In the genomic region with DNA sequence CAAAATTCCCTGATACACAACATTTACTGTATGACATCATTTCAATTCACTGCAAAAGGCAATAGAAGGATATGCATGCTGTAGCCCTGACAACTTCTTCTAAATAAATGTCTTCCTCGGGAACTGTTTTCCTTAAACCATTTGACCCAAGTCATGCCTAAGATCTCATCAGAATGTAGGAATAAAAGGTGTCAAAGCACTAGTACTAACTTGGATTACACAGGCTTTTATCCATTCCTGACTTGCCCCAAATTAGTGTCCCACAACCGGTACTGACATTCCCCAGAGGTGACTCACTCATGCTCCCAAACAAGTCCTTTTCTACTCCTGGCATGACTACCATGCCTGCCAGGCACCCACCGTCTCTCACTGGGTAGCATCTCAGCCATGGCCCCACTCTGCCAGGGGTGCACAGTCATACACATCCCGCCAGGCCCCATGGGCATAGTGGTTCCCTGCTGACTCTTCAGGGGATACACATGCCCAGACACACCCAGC, we compare ENCODE assay signal across 13 cellular contexts. TPM values are rescaled to one million over a fixed set of nuclear protein-coding genes. Genes with fewer than 3 reads are reported as not detected.
DNase-seq lines count a peak whose midpoint lies in the region; ATAC-seq and TF ChIP-seq lines count a peak whose summit lies in the region.
"Had no signal": no experiment of that assay in that cellular context is flagged by ENCODE, and none has a peak within 500 bp of the region (broad histone marks: within the 10 kb centered on the region; RNA-seq: fewer than 3 reads in every experiment).

No MANE protein-coding gene starts in this region.

- no peak for ATAC-seq in HG02870 (IDR thresholded peaks at IDR 0.05; ENCODE audit: unreplicated experiment)
- ATAC-seq in activated naive CD4-positive, alpha-beta T cell treated with anti-CD3 and anti-CD28 coated beads, Interleukin-2, amount 50 U/mL, for 72 hours: no peak
- ATAC-seq: activated T-helper 17 cell treated with anti-CD3 and anti-CD28 coated beads, Interleukin-2, amount 50 U/mL, for 72 hours; heart right ventricle had no signal

- H3K27ac Mint-ChIP-seq in activated naive CD4-positive, alpha-beta T cell treated with anti-CD3 and anti-CD28 coated beads, Interleukin-2, amount 50 U/mL, for 72 hours: no peak overlapping the region
- H3K27ac Mint-ChIP-seq: activated T-helper 17 cell treated with anti-CD3 and anti-CD28 coated beads, Interleukin-2, amount 50 U/mL, for 72 hours; IgD-negative memory B cell had no signal

- in situ Hi-C loops in astrocyte of the spinal cord (cut with HindIII; ENCODE audit: low sequenced_read_pairs): no loop called here

- no peaks in the 10 kb centered on the region for H3K36me3 Mint-ChIP-seq in activated naive CD4-positive, alpha-beta T cell treated with anti-CD3 and anti-CD28 coated beads, Interleukin-2, amount 50 U/mL, for 72 hours
- H3K36me3 Mint-ChIP-seq: IgD-negative memory B cell had no signal

- no peak overlapping the region for H3K4me3 ChIP-seq in astrocyte of the spinal cord (ENCODE audit: low read depth, low read length)
- H3K4me3 ChIP-seq: heart right ventricle, thoracic aorta had no signal

- H3K9me3 Mint-ChIP-seq in activated naive CD4-positive, alpha-beta T cell treated with anti-CD3 and anti-CD28 coated beads, Interleukin-2, amount 50 U/mL, for 72 hours: no peaks in the 10 kb centered on the region
- H3K9me3 Mint-ChIP-seq: activated T-helper 17 cell treated with anti-CD3 and anti-CD28 coated beads, Interleukin-2, amount 50 U/mL, for 72 hours had no signal

- DNase-seq in COLO829 (ENCODE audit: low spot score) (peak; percentile 45), HT1080 (ENCODE audit: low read depth) (peak; percentile 90), astrocyte of the spinal cord (ENCODE audit: low read depth, low spot score) (peak; percentile 46), iris pigment epithelial cell (ENCODE audit: low read depth) (peak; percentile 26), SIG-M5 (lab: John Stamatoyannopoulos, UW) (no peak), NCI-H146 (lab: John Stamatoyannopoulos, UW) (no peak)
- no peak for DNase-seq in activated naive CD4-positive, alpha-beta T cell treated with anti-CD3 and anti-CD28 coated beads, Interleukin-2, amount 50 U/mL, for 72 hours (ENCODE audit: low spot score in 2 of 2)
- DNase-seq: activated CD4-positive, CD25-positive, alpha-beta regulatory T cell treated with anti-CD3 and anti-CD28 coated beads, Interleukin-2, amount 50 U/mL, for 72 hours; heart right ventricle had no signal

- TF ChIP-seq CTCF in astrocyte of the spinal cord (IDR thresholded peaks at IDR 0.05; ENCODE audit: low read depth, low read length): no peak

RNA-seq across cellular contexts. Expression of gene MTX3, which starts 34.8 kb away (rescaled TPM):
- total RNA-seq in HT1080 (2014; rRNA removed; shearing (Covaris generic)): 8.3 and 10.5 TPM in 2 replicates
- polyA plus RNA-seq in HT1080 (2015; cell fraction: cytosol; rRNA removed): 12.6 and 14.4 TPM in 2 replicates
- 34.5 and 37.4 TPM in 2 replicates for polyA plus RNA-seq in HT1080 (2015; cell fraction: nucleus; rRNA removed)
- total RNA-seq in activated naive CD4-positive, alpha-beta T cell treated with anti-CD3 and anti-CD28 coated beads, Interleukin-2, amount 50 U/mL, for 72 hours: 10 to 100 TPM; 10.4 to 23.4 TPM

Comparison
In these comparisons a context has a peak if more than half of its experiments do, and no peak if none do; other contexts are left out.
1. DNase-seq: peak in COLO829 (single experiment), HT1080 (single experiment), astrocyte of the spinal cord (single experiment) and iris pigment epithelial cell (single experiment); none in SIG-M5 (single experiment), NCI-H146 (single experiment) and activated naive CD4-positive, alpha-beta T cell treated with anti-CD3 and anti-CD28 coated beads, Interleukin-2, amount 50 U/mL, for 72 hours (0 of 2).